Comparison of ENCODE assay signal across 16 cellular contexts in the genomic region with DNA sequence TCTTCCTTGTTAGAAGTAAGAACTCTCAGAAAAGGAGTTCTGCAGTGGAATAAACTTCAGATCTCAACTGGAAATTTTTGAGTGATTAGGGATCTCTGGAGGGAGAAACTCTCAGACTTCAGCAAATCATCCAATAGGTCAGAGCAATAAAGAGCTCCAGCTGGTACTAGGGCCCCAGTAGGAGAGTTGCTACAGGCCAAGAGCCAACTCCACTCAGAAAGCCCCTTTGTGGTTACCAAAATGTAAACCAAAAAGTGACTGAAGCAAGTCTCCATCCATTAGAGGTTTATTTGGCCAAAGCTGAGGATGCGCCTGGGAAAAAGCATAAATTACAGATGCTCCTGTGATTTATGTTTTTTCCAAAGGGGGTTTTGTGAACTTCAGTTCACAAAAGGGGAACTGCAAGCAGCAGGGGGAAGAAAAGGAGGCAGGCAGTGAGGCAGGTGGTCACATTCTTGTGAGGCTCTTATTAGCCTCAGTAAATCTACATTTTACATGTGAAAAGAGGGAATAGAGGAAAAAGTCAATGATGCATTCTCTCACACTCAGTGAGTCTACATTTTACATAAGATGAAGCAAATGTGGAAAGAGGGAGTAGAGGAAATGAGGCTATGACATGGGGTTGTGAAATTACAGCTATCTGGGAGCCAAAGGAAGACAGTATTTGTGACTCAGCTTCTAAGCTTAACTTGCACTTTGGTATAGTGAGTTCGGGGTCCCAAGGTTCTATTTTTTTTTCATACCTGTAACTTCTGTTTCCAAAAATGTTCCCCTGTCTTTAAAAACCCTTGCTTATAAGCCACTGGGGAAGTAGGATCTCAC.
A peak's percentile ranks its signal among the peaks of the same experiment; 100 is the strongest.
DNase-seq lines count a peak whose midpoint lies in the region; ATAC-seq and TF ChIP-seq lines count a peak whose summit lies in the region.
"Had no signal": no experiment of that assay in that cellular context is flagged by ENCODE, and none has a peak within 500 bp of the region (broad histone marks: within the 10 kb centered on the region; RNA-seq: fewer than 3 reads in every experiment).

No MANE protein-coding gene starts in this region.

- H3F3A ChIP-seq in GM23338 (replicated peaks; ENCODE audit: low read depth), result no peaks in the 10 kb centered on the region

- ATAC-seq in GM23338, result peak; percentile 82

- H3K9me3 Mint-ChIP-seq in GM23338, result peaks cover 7% of the 10 kb centered on the region; the same call in 2 of the 3 replicates
- H3K9me3 Mint-ChIP-seq: activated naive CD4-positive, alpha-beta T cell treated with anti-CD3 and anti-CD28 coated beads, Interleukin-2, amount 50 U/mL, for 24 hours had no signal

- H3K9me3 ChIP-seq in osteoblast (ENCODE audit: low read depth, low read length), result no peaks in the 10 kb centered on the region
- no peaks in the 10 kb centered on the region for H3K9me3 ChIP-seq in thyroid gland
- H3K9me3 ChIP-seq: heart right ventricle, prostate gland had no signal

- TF ChIP-seq CTCF in GM23338 (conservative IDR thresholded peaks at IDR 0.05; ENCODE audit: low read depth in 2 of 2) (no peak), epithelial cell of esophagus (IDR thresholded peaks at IDR 0.05; ENCODE audit: insufficient read depth, low read depth, low read length, missing control alignments) (no peak), osteoblast (IDR thresholded peaks at IDR 0.05; ENCODE audit: extremely low read depth, low read depth, low read length) (no peak), thyroid gland (IDR thresholded peaks at IDR 0.05) (no peak)

- H3K27me3 ChIP-seq in GM23338 (ENCODE audit: insufficient read depth), result no peaks in the 10 kb centered on the region
- no peaks in the 10 kb centered on the region for H3K27me3 ChIP-seq in osteoblast (ENCODE audit: insufficient read depth, low read length)
- no peaks in the 10 kb centered on the region for H3K27me3 ChIP-seq in thyroid gland
- H3K27me3 ChIP-seq: heart right ventricle had no signal

- WGBS in thyroid gland, 2 donors, result 84 to 89% methylated on average over 2 of the region's 2 CpGs

- peaks cover 29% of the 10 kb centered on the region for H3K36me3 Mint-ChIP-seq in GM23338 (ENCODE audit: low read depth)
- H3K36me3 Mint-ChIP-seq: activated naive CD4-positive, alpha-beta T cell treated with anti-CD3 and anti-CD28 coated beads, Interleukin-2, amount 50 U/mL, for 24 hours had no signal

- DNase-seq in GM23338 (ENCODE audit: low spot score) (peak; percentile 52), NOMO-1 treated with dmso at 0.1 percent for 144 hours (lab: John Stamatoyannopoulos, UW; ENCODE audit: unreplicated experiment) (peak; percentile 56), epithelial cell of esophagus (ENCODE audit: low read depth) (peak; percentile 36), osteoblast (ENCODE audit: insufficient read length, low spot score, missing footprints) (peak; percentile 27), NCI-H2227 (lab: John Stamatoyannopoulos, UW; ENCODE audit: unreplicated experiment) (no peak), thyroid gland (no peak), cerebellar cortex (ENCODE audit: low spot score) (no peak)
- DNase-seq in stimulated activated CD4-positive, alpha-beta T cell treated with anti-CD3 and anti-CD28 coated beads, Interleukin-15, amount 100 ng/mL, for 24 hours, result no peak
- DNase-seq: Calu3; heart right ventricle; mammary epithelial cell; MM.1S; NCI-H526; stimulated activated CD4-positive, alpha-beta T cell treated with anti-CD3 and anti-CD28 coated beads, Interleukin-4, amount 100 ng/mL, for 4 hours had no signal

- H3K9me2 ChIP-seq in GM23338 (ENCODE audit: insufficient read depth), result peaks cover 30% of the 10 kb centered on the region

- H3K27ac Mint-ChIP-seq in GM23338, result peak overlapping the region; percentile 22; the same call in 1 of the 2 replicates
- H3K27ac Mint-ChIP-seq: activated naive CD4-positive, alpha-beta T cell treated with anti-CD3 and anti-CD28 coated beads, Interleukin-2, amount 50 U/mL, for 24 hours had no signal

- no peaks in the 10 kb centered on the region for H3K27me3 Mint-ChIP-seq in GM23338 (ENCODE audit: insufficient read depth, low read depth, poor library complexity)
- H3K27me3 Mint-ChIP-seq: activated naive CD4-positive, alpha-beta T cell treated with anti-CD3 and anti-CD28 coated beads, Interleukin-2, amount 50 U/mL, for 24 hours had no signal

- H3K4me3 ChIP-seq in GM23338 (peak overlapping the region; percentile 20; the same call in 1 of the 2 replicates), epithelial cell of esophagus (ENCODE audit: low read length) (no peak overlapping the region), osteoblast (ENCODE audit: insufficient read depth, low read length) (no peak overlapping the region), thyroid gland (replicated peaks in 1 of 3) (no peak overlapping the region)
- H3K4me3 ChIP-seq: heart right ventricle, prostate gland had no signal

- intact Hi-C loops in thyroid gland (cut with DNase I), result no loop called here

- H3K4me1 ChIP-seq in GM23338 (ENCODE audit: insufficient read depth) (peaks cover 23% of the 10 kb centered on the region), osteoblast (ENCODE audit: insufficient read depth, low read length) (no peaks in the 10 kb centered on the region), thyroid gland (no peaks in the 10 kb centered on the region)
- H3K4me1 ChIP-seq: prostate gland had no signal

- H3K27ac ChIP-seq in GM23338 (ENCODE audit: low read depth), result peak overlapping the region; percentile 90
- H3K27ac ChIP-seq in osteoblast (ENCODE audit: low read depth, low read length), result no peak overlapping the region
- H3K27ac ChIP-seq in thyroid gland, result no peak overlapping the region
- H3K27ac ChIP-seq: prostate gland had no signal

- H4K20me1 ChIP-seq in GM23338 (replicated peaks; ENCODE audit: insufficient read depth) (no peaks in the 10 kb centered on the region), osteoblast (ENCODE audit: insufficient read depth, low read length) (no peaks in the 10 kb centered on the region)

- H3K4me3 Mint-ChIP-seq in GM23338, result 0 out of 3 replicates have a peak overlapping the region, but pooled peaks have one; percentile 19
- H3K4me3 Mint-ChIP-seq: activated naive CD4-positive, alpha-beta T cell treated with anti-CD3 and anti-CD28 coated beads, Interleukin-2, amount 50 U/mL, for 24 hours had no signal

- TF ChIP-seq POLR2A in thyroid gland (IDR thresholded peaks at IDR 0.05), result no peak

- H3K4me1 Mint-ChIP-seq in GM23338, result peaks cover 35% of the 10 kb centered on the region
- H3K4me1 Mint-ChIP-seq: activated naive CD4-positive, alpha-beta T cell treated with anti-CD3 and anti-CD28 coated beads, Interleukin-2, amount 50 U/mL, for 24 hours had no signal

- H3K4me2 ChIP-seq in GM23338, result peak overlapping the region; percentile 44
- no peak overlapping the region for H3K4me2 ChIP-seq in osteoblast (ENCODE audit: insufficient read depth, low read length)

- H2AFZ ChIP-seq in GM23338 (no peak overlapping the region), osteoblast (ENCODE audit: low read length) (peak overlapping the region; percentile 14)

- H3K79me2 ChIP-seq in GM23338 (replicated peaks; ENCODE audit: insufficient read depth) (peaks cover 24% of the 10 kb centered on the region), osteoblast (ENCODE audit: insufficient read depth, low read length) (no peaks in the 10 kb centered on the region)

- H3K36me3 ChIP-seq in GM23338 (ENCODE audit: insufficient read depth) (no peaks in the 10 kb centered on the region), osteoblast (ENCODE audit: insufficient read depth, low read length) (no peaks in the 10 kb centered on the region), thyroid gland (no peaks in the 10 kb centered on the region)
- H3K36me3 ChIP-seq: heart right ventricle, prostate gland had no signal

TF ChIP-seq in GM23338, 12 proteins besides CTCF, POLR2A, EP300 and RAD21:
- TF ChIP-seq NANOG (IDR thresholded peaks at IDR 0.05; ENCODE audit: borderline replicate concordance) (0 out of 2 replicates have a peak, but pooled peaks have one; percentile 10), CREB1 (CRISPR knock-in tag; IDR thresholded peaks at IDR 0.05; ENCODE audit: low read depth) (no peak)

Comparison
In these comparisons a context has a peak if more than half of its experiments do, and no peak if none do; other contexts are left out.
1. DNase-seq: peak in GM23338 (single experiment), NOMO-1 treated with dmso at 0.1 percent for 144 hours (single experiment), epithelial cell of esophagus (single experiment) and osteoblast (single experiment); none in NCI-H2227 (single experiment), thyroid gland (0 of 2), stimulated activated CD4-positive, alpha-beta T cell treated with anti-CD3 and anti-CD28 coated beads, Interleukin-15, amount 100 ng/mL, for 24 hours (single experiment) and cerebellar cortex (single experiment).